Comparison of ENCODE assay signal across 8 cellular contexts in genomic region chr16:2912330-2913199, GRCh38. TPM values are rescaled to one million over a fixed set of nuclear protein-coding genes. Genes with fewer than 3 reads are reported as not detected.
DNase-seq lines count a peak whose midpoint lies in the region; ATAC-seq and TF ChIP-seq lines count a peak whose summit lies in the region.

No MANE protein-coding gene starts in this region.

- H3K27ac Mint-ChIP-seq in activated naive CD4-positive, alpha-beta T cell treated with anti-CD3 and anti-CD28 coated beads, Interleukin-2, amount 50 U/mL, for 24 hours: peak overlapping the region; percentile 69

- H3K79me2 ChIP-seq in OCI-LY3 (ENCODE audit: low read length): peaks cover 10% of the 10 kb centered on the region

- H3K4me1 Mint-ChIP-seq in activated naive CD4-positive, alpha-beta T cell treated with anti-CD3 and anti-CD28 coated beads, Interleukin-2, amount 50 U/mL, for 24 hours: peaks cover 19% of the 10 kb centered on the region

- H3K27me3 Mint-ChIP-seq in activated naive CD4-positive, alpha-beta T cell treated with anti-CD3 and anti-CD28 coated beads, Interleukin-2, amount 50 U/mL, for 24 hours: no peaks in the 10 kb centered on the region

- H3K4me3 Mint-ChIP-seq in activated naive CD4-positive, alpha-beta T cell treated with anti-CD3 and anti-CD28 coated beads, Interleukin-2, amount 50 U/mL, for 24 hours: peak overlapping the region; percentile 89

- no peaks in the 10 kb centered on the region; the same call in 1 of the 2 replicates for H3K27me3 ChIP-seq in OCI-LY3 (ENCODE audit: low read depth, low read length)

- H3K36me3 ChIP-seq in ES-I3 (ENCODE audit: insufficient read depth, low read length): no peaks in the 10 kb centered on the region
- peaks cover 8% of the 10 kb centered on the region for H3K36me3 ChIP-seq in OCI-LY3 (replicated peaks; ENCODE audit: low read depth, low read length)

- peak overlapping the region; percentile 51; the same call in 1 of the 2 replicates for H2AFZ ChIP-seq in OCI-LY3 (ENCODE audit: low read depth, low read length)

- ATAC-seq in HG02588 (IDR thresholded peaks at IDR 0.05; ENCODE audit: unreplicated experiment): peak; percentile 21
- ATAC-seq in omental fat pad (ENCODE audit: low FRiP score): peak; percentile 52

- H3K27ac ChIP-seq in OCI-LY3 (ENCODE audit: low read length): no peak overlapping the region

- H3K9ac ChIP-seq in ES-I3 (ENCODE audit: low read depth, low read length): peak overlapping the region; percentile 92
- H3K9ac ChIP-seq in OCI-LY3 (ENCODE audit: low read length): peak overlapping the region; percentile 73

- H3K9me3 ChIP-seq in ES-I3 (ENCODE audit: control insufficient read depth, insufficient read depth, low read length) (no peaks in the 10 kb centered on the region), OCI-LY3 (ENCODE audit: insufficient read depth, low read length) (no peaks in the 10 kb centered on the region)

- peaks cover 1% of the 10 kb centered on the region for H3K36me3 Mint-ChIP-seq in activated naive CD4-positive, alpha-beta T cell treated with anti-CD3 and anti-CD28 coated beads, Interleukin-2, amount 50 U/mL, for 24 hours

- H4K20me1 ChIP-seq in OCI-LY3 (ENCODE audit: insufficient read depth, low read length): no peaks in the 10 kb centered on the region

- no peak for TF ChIP-seq CTCF in OCI-LY3 (IDR thresholded peaks at IDR 0.05; ENCODE audit: low read depth, low read length)
- no peak for TF ChIP-seq CTCF in omental fat pad (IDR thresholded peaks at IDR 0.05)

- H3K4me3 ChIP-seq in OCI-LY3 (ENCODE audit: low read length): peak overlapping the region; percentile 91

- H3K9me3 Mint-ChIP-seq in activated naive CD4-positive, alpha-beta T cell treated with anti-CD3 and anti-CD28 coated beads, Interleukin-2, amount 50 U/mL, for 24 hours: no peaks in the 10 kb centered on the region

- no peaks in the 10 kb centered on the region for H3K4me1 ChIP-seq in ES-I3 (ENCODE audit: insufficient read depth, low read length)
- peaks cover 10% of the 10 kb centered on the region for H3K4me1 ChIP-seq in OCI-LY3 (ENCODE audit: low read length)

- peak overlapping the region; percentile 93 for H3K4me2 ChIP-seq in OCI-LY3 (ENCODE audit: low read length)

- peak; percentile 54 for DNase-seq in globus pallidus (ENCODE audit: low spot score)
- no peak for DNase-seq in omental fat pad (ENCODE audit: low spot score)
- DNase-seq in NCI-H2029 (lab: John Stamatoyannopoulos, UW): no peak
- no peak for DNase-seq in NCI-H2081 (lab: John Stamatoyannopoulos, UW)

RNA-seq across cellular contexts. Expression of gene FLYWCH1, which starts 0.8 kb away (rescaled TPM):
- total RNA-seq in omental fat pad: 10 to 100 TPM; 14.8 to 45.6 (median 26.6) TPM

RNA-seq across cellular contexts. Expression of gene FLYWCH2, which starts 29.6 kb away (rescaled TPM):
- total RNA-seq in omental fat pad: 10 to 100 TPM; 22.1 to 78.7 (median 37.3) TPM

RNA-seq across cellular contexts. Expression of gene KREMEN2, which starts 51.5 kb away (rescaled TPM):
- not detected for total RNA-seq in omental fat pad

RNA-seq across cellular contexts. Expression of gene PRSS22, which starts 54.6 kb away (rescaled TPM):
- total RNA-seq in omental fat pad: not detected

RNA-seq across cellular contexts. Expression of gene PAQR4, which starts 56.6 kb away (rescaled TPM):
- total RNA-seq in omental fat pad: 1 to 10 TPM; 1.9 to 6.8 (median 3.5) TPM
